ENCODE assay signal across 10 cellular contexts in genomic region chr4:5888222-5888701, GRCh38. TPM values are rescaled to one million over a fixed set of nuclear protein-coding genes. Genes with fewer than 3 reads are reported as not detected.
DNase-seq lines count a peak whose midpoint lies in the region; ATAC-seq and TF ChIP-seq lines count a peak whose summit lies in the region.
"Had no signal": no experiment of that assay in that cellular context is flagged by ENCODE, and none has a peak within 500 bp of the region (broad histone marks: within the 10 kb centered on the region; RNA-seq: fewer than 3 reads in every experiment).

No MANE protein-coding gene starts in this region.

- H3K4me1 ChIP-seq in breast epithelium (peaks cover 0 to 9% of the 10 kb centered on the region in 2 donors), mammary epithelial cell (ENCODE audit: insufficient read depth, low read length) (no peaks in the 10 kb centered on the region)
- H3K4me1 ChIP-seq: right lobe of liver had no signal

- H3K27me3 ChIP-seq in breast epithelium (peaks cover 4 to 64% of the 10 kb centered on the region in 2 donors), mammary epithelial cell (ENCODE audit: insufficient read depth, low read length) (peaks cover 58% of the 10 kb centered on the region)

- H3K36me3 ChIP-seq in breast epithelium (no peaks in the 10 kb centered on the region), mammary epithelial cell (ENCODE audit: insufficient read depth, low read length) (no peaks in the 10 kb centered on the region)
- H3K36me3 ChIP-seq: right lobe of liver had no signal

- CTCF ChIA-PET in mammary epithelial cell (lab: Charles Lee; ENCODE audit: low non-redundant PET): no interaction called here

- no peak for TF ChIP-seq CTCF in breast epithelium (IDR thresholded peaks at IDR 0.05)
- no peak for TF ChIP-seq CTCF in mammary epithelial cell (conservative IDR thresholded peaks at IDR 0.05 in 1 of 2, IDR thresholded peaks at IDR 0.05 in 1 of 2; ENCODE audit: extremely low read depth in 1 of 2, insufficient read depth in 1 of 2, low read depth in 1 of 2, low read length in 2 of 2)

- TF ChIP-seq POLR2A in breast epithelium (IDR thresholded peaks at IDR 0.05): no peak

- WGBS in mammary epithelial cell (ENCODE audit: low coverage, missing lambda C conversion rate): 5% methylated on average over 7 of the region's 59 CpGs

- no peak overlapping the region for H3K4me2 ChIP-seq in mammary epithelial cell (ENCODE audit: insufficient read depth, low read depth, low read length)

- H3K4me3 ChIP-seq in breast epithelium (peak overlapping the region; percentile 38 to 68 (median 52)), mammary epithelial cell (replicated peaks in 1 of 3; ENCODE audit: insufficient read depth in 1 of 3, low read depth in 2 of 3, low read length in 3 of 3) (no peak overlapping the region)
- H3K4me3 ChIP-seq: right lobe of liver had no signal

- dilution Hi-C loops in mammary epithelial cell (cut with HindIII; ENCODE audit: low sequenced_read_pairs): no loop called here

- no peaks in the 10 kb centered on the region for H4K20me1 ChIP-seq in mammary epithelial cell (ENCODE audit: insufficient read depth, low read length)

- H3K27ac ChIP-seq in breast epithelium (no peak overlapping the region), mammary epithelial cell (ENCODE audit: insufficient read depth, low read depth, low read length) (no peak overlapping the region)
- H3K27ac ChIP-seq: right lobe of liver had no signal

- DNase-seq in breast epithelium (ENCODE audit: low spot score in 2 of 2): no peak
- DNase-seq in mammary epithelial cell: no peak
- peak; percentile 79 for DNase-seq in astrocyte of the hippocampus (ENCODE audit: low read depth, low spot score)
- peak; percentile 24 for DNase-seq in midbrain (lab: John Stamatoyannopoulos, UW)
- DNase-seq in cortex of kidney (lab: John Stamatoyannopoulos, UW): no peak
- no peak for DNase-seq in Kasumi-1 (lab: John Stamatoyannopoulos, UW)
- no peak for DNase-seq in HPDE6-E6E7 (ENCODE audit: extremely low spot score)
- DNase-seq: activated CD8-positive, alpha-beta T cell treated with anti-CD3 and anti-CD28 coated beads for 36 hours; right lobe of liver had no signal

- no TSS peak for BruUV-seq in mammary epithelial cell (replicated peaks; lab: Mats Ljungman, UMichigan)

- no peak overlapping the region for H2AFZ ChIP-seq in mammary epithelial cell (ENCODE audit: low read depth, low read length)

- in situ Hi-C loops in mammary epithelial cell (cut with MboI; ENCODE audit: low sequenced_read_pairs in 2 of 2): no loop called here

- H3K9me3 ChIP-seq in breast epithelium: no peaks in the 10 kb centered on the region
- no peaks in the 10 kb centered on the region for H3K9me3 ChIP-seq in mammary epithelial cell (replicated peaks; ENCODE audit: insufficient read depth, low read length)
- H3K9me3 ChIP-seq: right lobe of liver had no signal

- no peak for ATAC-seq in activated CD4-positive, CD25-positive, alpha-beta regulatory T cell treated with anti-CD3 and anti-CD28 coated beads, Interleukin-2, amount 50 U/mL, for 24 hours
- ATAC-seq: activated CD8-positive, alpha-beta T cell treated with anti-CD3 and anti-CD28 coated beads for 36 hours; right lobe of liver had no signal

- H3K9ac ChIP-seq in mammary epithelial cell (ENCODE audit: insufficient read depth, low read length): no peak overlapping the region

- no peaks in the 10 kb centered on the region for H3K79me2 ChIP-seq in mammary epithelial cell (ENCODE audit: insufficient read depth, low read length)

- intact Hi-C loops in breast epithelium (cut with DNase I; ENCODE audit: low total_unique reads): no loop called here
- intact Hi-C loops in mammary epithelial cell (cut with micrococcal nuclease): no loop called here

RNA-seq across cellular contexts. Expression of gene CRMP1, which starts 4.6 kb away (rescaled TPM):
- 1 to 10 TPM in 2 of 3 donors, under 1 TPM in 1; 0.44 to 1.6 (median 1.3) TPM for total RNA-seq in breast epithelium
- total RNA-seq in mammary epithelial cell: under 1 TPM; under 0.01 to 0.14 TPM
- polyA plus RNA-seq in mammary epithelial cell: 0.03 TPM
- polyA minus RNA-seq in mammary epithelial cell: not detected
- total RNA-seq: activated CD8-positive, alpha-beta T cell treated with anti-CD3 and anti-CD28 coated beads for 36 hours had no signal

Comparison
In these comparisons a context has a peak if more than half of its experiments do, and no peak if none do; other contexts are left out.
1. H3K4me3 ChIP-seq: peak in breast epithelium (3 of 3); none in mammary epithelial cell (0 of 3).
2. DNase-seq: peak in astrocyte of the hippocampus (single experiment) and midbrain (single experiment); none in breast epithelium (0 of 2), mammary epithelial cell (single experiment), cortex of kidney (single experiment), Kasumi-1 (0 of 2) and HPDE6-E6E7 (single experiment).